ENCODE assay signal across 29 cellular contexts in genomic region chr3:52502001-52502400, GRCh38. TPM values are rescaled to one million over a fixed set of nuclear protein-coding genes. Genes with fewer than 3 reads are reported as not detected.
"Had no signal": no experiment of that assay in that cellular context is flagged by ENCODE, and none has a peak within 500 bp of the region (broad histone marks: within the 10 kb centered on the region; RNA-seq: fewer than 3 reads in every experiment).

No MANE protein-coding gene starts in this region.

- H3K27ac ChIP-seq: ascending aorta, cardiac muscle cell, WERI-Rb-1 had no signal

- H3K36me3 ChIP-seq: ascending aorta, cardiac muscle cell, WERI-Rb-1 had no signal

- H3K27me3 ChIP-seq: ascending aorta, cardiac muscle cell had no signal

- H3K4me3 ChIP-seq: ascending aorta, cardiac muscle cell had no signal

- DNase-seq: activated CD4-positive, alpha-beta memory T cell treated with anti-CD3 and anti-CD28 coated beads, Interleukin-2, amount 10 ng/mL, durations not matched to agents 7 days and 5 days; activated CD4-positive, alpha-beta T cell treated with anti-CD3 and anti-CD28 coated beads for 1 hour; activated CD4-positive, alpha-beta T cell treated with anti-CD3 and anti-CD28 coated beads for 36 hours; activated CD4-positive, alpha-beta T cell treated with anti-CD3 and anti-CD28 coated beads for 48 hours; activated CD4-positive, alpha-beta T cell treated with anti-CD3 and anti-CD28 coated beads, Interleukin-2, amount 10 ng/mL, durations not matched to agents 7 days and 5 days; activated CD4-positive, alpha-beta T cell treated with anti-CD3 and anti-CD28 coated beads, Interleukin-2, amount 50 U/mL, for 48 hours; activated CD4-positive, CD25-positive, alpha-beta regulatory T cell; activated CD8-positive, alpha-beta memory T cell treated with anti-CD3 and anti-CD28 coated beads for 24 hours; activated CD8-positive, alpha-beta memory T cell treated with anti-CD3 and anti-CD28 coated beads, Interleukin-2, amount 10 ng/mL, durations not matched to agents 7 days and 5 days; activated CD8-positive, alpha-beta memory T cell treated with anti-CD3 and anti-CD28 coated beads, Interleukin-2, amount 50 U/mL, for 48 hours; activated CD8-positive, alpha-beta T cell treated with anti-CD3 and anti-CD28 coated beads, Interleukin-2, amount 10 ng/mL, durations not matched to agents 7 days and 5 days; activated effector memory CD4-positive, alpha-beta T cell treated with Interleukin-2 at 50 U/mL for 16 hours; activated gamma-delta T cell; activated naive CD4-positive, alpha-beta T cell treated with anti-CD3 and anti-CD28 coated beads, Interleukin-2, amount 10 ng/mL, durations not matched to agents 7 days and 5 days; activated naive CD4-positive, alpha-beta T cell treated with Interleukin-2 at 50 U/mL for 16 hours; activated naive CD8-positive, alpha-beta T cell treated with anti-CD3 and anti-CD28 coated beads, Interleukin-2, amount 10 ng/mL, durations not matched to agents 7 days and 5 days; activated naive CD8-positive, alpha-beta T cell treated with anti-CD3 and anti-CD28 coated beads, Interleukin-2, amount 50 U/mL, for 24 hours; activated T-cell treated with anti-CD3 and anti-CD28 coated beads, Interleukin-2, amount 50 U/mL, for 24 hours; activated T-cell treated with anti-CD3 and anti-CD28 coated beads, Interleukin-2, amount 50 U/mL, for 48 hours; amniotic stem cell; caudate nucleus; cerebellar nuclear complex; T-helper 1 cell; T-helper 2 cell; T-helper 9 cell; WERI-Rb-1 had no signal

- ATAC-seq: activated CD4-positive, alpha-beta T cell treated with anti-CD3 and anti-CD28 coated beads for 36 hours; activated CD4-positive, CD25-positive, alpha-beta regulatory T cell treated with anti-CD3 and anti-CD28 coated beads, Interleukin-2, amount 50 U/mL, for 24 hours; activated CD8-positive, alpha-beta memory T cell treated with anti-CD3 and anti-CD28 coated beads, Interleukin-2, amount 10 ng/mL, durations not matched to agents 7 days and 5 days had no signal

- H3K9me3 ChIP-seq: ascending aorta had no signal

- H3K4me1 ChIP-seq: ascending aorta had no signal

RNA-seq across cellular contexts. Expression of gene STAB1, which starts 6.9 kb away (rescaled TPM):
- polyA plus RNA-seq: cardiac muscle cell had no signal
